ENCODE assay signal across 8 cellular contexts in genomic region chr16:4801962-4802658, GRCh38. TPM values are rescaled to one million over a fixed set of nuclear protein-coding genes. Genes with fewer than 3 reads are reported as not detected.
DNase-seq lines count a peak whose midpoint lies in the region; ATAC-seq, FAIRE-seq and TF ChIP-seq lines count a peak whose summit lies in the region.

ROGDI (minus strand) TSS chr16:4802633; CDS start chr16:4802571, 62 bp downstream.

- H3K36me3 ChIP-seq in bronchial epithelial cell (ENCODE audit: control insufficient read depth, insufficient read depth, low read length), result peaks cover 9% of the 10 kb centered on the region

- no peaks in the 10 kb centered on the region for H3K27me3 ChIP-seq in bronchial epithelial cell (ENCODE audit: control insufficient read depth, insufficient read depth, low read length)

- no peak for FAIRE-seq in bronchial epithelial cell (lab: Jason Lieb, UNC)

- DNase-seq in SIG-M5 treated with dmso at 0.1 percent for 504 hours (lab: John Stamatoyannopoulos, UW; ENCODE audit: unreplicated experiment) (peak; percentile 67), SIG-M5 (lab: John Stamatoyannopoulos, UW) (no peak), NCI-H2081 (lab: John Stamatoyannopoulos, UW) (peak; percentile 84 to 91), bronchial epithelial cell (ENCODE audit: low read depth) (peak; percentile 81), iris pigment epithelial cell (ENCODE audit: low read depth) (peak; percentile 40)
- peak; percentile 51 to 60 for DNase-seq in stimulated activated CD4-positive, alpha-beta T cell treated with anti-CD3 and anti-CD28 coated beads, Interleukin-12 subunit alpha, Interleukin-12 subunit beta, amount 100 ng/mL, for 24 hours (ENCODE audit: low read depth in 2 of 2)

- peak; percentile 62 for ATAC-seq in HG03045 (IDR thresholded peaks at IDR 0.05; ENCODE audit: unreplicated experiment)

- TF ChIP-seq CTCF in WI38 (IDR thresholded peaks at IDR 0.05; ENCODE audit: low read depth, low read length) (no peak), bronchial epithelial cell (IDR thresholded peaks at IDR 0.05; ENCODE audit: insufficient read depth, low read length, severe bottlenecking) (no peak)

- peak within 1 kb of the TSS; percentile 75 for H3K4me3 ChIP-seq in WI38 (ENCODE audit: low read depth, low read length)
- peak within 1 kb of the TSS; percentile 69 for H3K4me3 ChIP-seq in bronchial epithelial cell (ENCODE audit: low read depth, low read length)

RNA-seq across cellular contexts. Expression of gene ROGDI, which starts in this region (rescaled TPM):
- total RNA-seq in bronchial epithelial cell, result 16.1 and 19.8 TPM in 2 replicates
